ENCODE assay signal across 1 cellular context in genomic region chr1:156892190-156893047, GRCh38.
TF ChIP-seq lines count a peak whose summit lies in the region.

No MANE protein-coding gene starts in this region.

TF ChIP-seq in HEK293, 187 proteins besides CTCF, POLR2A, EP300 and RAD21 (continued from another document):
- TF ChIP-seq ZNF18 (tag by site-specific recombination; IDR thresholded peaks at IDR 0.05) (peak; percentile 70; the same call in 1 of the 2 replicates), ZFP37 (tag by site-specific recombination; IDR thresholded peaks at IDR 0.05) (no peak), PRDM2 (tag by site-specific recombination; IDR thresholded peaks at IDR 0.05; ENCODE audit: borderline replicate concordance) (no peak), ZNF514 (tag by site-specific recombination; IDR thresholded peaks at IDR 0.05) (no peak), ZNF510 (tag by site-specific recombination; IDR thresholded peaks at IDR 0.05; ENCODE audit: insufficient replicate concordance) (no peak), ZNF677 (tag by site-specific recombination; IDR thresholded peaks at IDR 0.05) (no peak), KLF1 (tag by site-specific recombination; IDR thresholded peaks at IDR 0.05) (peak; percentile 87), ZFHX2 (tag by site-specific recombination; conservative IDR thresholded peaks at IDR 0.05) (peak; percentile 94), SALL2 (tag by site-specific recombination; IDR thresholded peaks at IDR 0.05; ENCODE audit: borderline replicate concordance) (no peak), ZNF391 (tag by site-specific recombination; IDR thresholded peaks at IDR 0.05; ENCODE audit: borderline replicate concordance, low read depth) (peak; percentile 23; the same call in 1 of the 2 replicates), SCRT1 (tag by site-specific recombination; IDR thresholded peaks at IDR 0.05; ENCODE audit: borderline replicate concordance) (no peak), ZNF660 (tag by site-specific recombination; IDR thresholded peaks at IDR 0.05) (no peak; the same call in none of the 2 replicates), OVOL3 (tag by site-specific recombination; IDR thresholded peaks at IDR 0.05) (no peak), ZBTB49 (tag by site-specific recombination; IDR thresholded peaks at IDR 0.05; ENCODE audit: low read depth) (no peak), KLF8 (tag by site-specific recombination; IDR thresholded peaks at IDR 0.05) (peak; percentile 97), ZNF529 (tag by site-specific recombination; IDR thresholded peaks at IDR 0.05; ENCODE audit: insufficient replicate concordance) (no peak), ZFP3 (tag by site-specific recombination; IDR thresholded peaks at IDR 0.05; ENCODE audit: low read depth) (no peak), INSM2 (tag by site-specific recombination; IDR thresholded peaks at IDR 0.05) (no peak), ZNF596 (tag by site-specific recombination; IDR thresholded peaks at IDR 0.05) (no peak), ZNF274 (IDR thresholded peaks at IDR 0.05; ENCODE audit: low read length) (no peak), ZNF274 (tag by site-specific recombination; IDR thresholded peaks at IDR 0.05; ENCODE audit: borderline replicate concordance) (no peak), ZNF830 (tag by site-specific recombination; IDR thresholded peaks at IDR 0.05; ENCODE audit: low read depth) (no peak), ZFP41 (tag by site-specific recombination; IDR thresholded peaks at IDR 0.05; ENCODE audit: borderline replicate concordance) (no peak), ZNF521 (tag by site-specific recombination; IDR thresholded peaks at IDR 0.05) (no peak), ZNF530 (tag by site-specific recombination; IDR thresholded peaks at IDR 0.05; ENCODE audit: low read depth) (no peak), ZNF792 (tag by site-specific recombination; IDR thresholded peaks at IDR 0.05) (no peak), ELK4 (IDR thresholded peaks at IDR 0.05; ENCODE audit: borderline replicate concordance, low read depth, low read length) (no peak), ZNF692 (tag by site-specific recombination; IDR thresholded peaks at IDR 0.05) (peak; percentile 47), ZNF639 (tag by site-specific recombination; IDR thresholded peaks at IDR 0.05) (peak; percentile 56; the same call in 1 of the 2 replicates), ZNF76 (tag by site-specific recombination; IDR thresholded peaks at IDR 0.05; ENCODE audit: borderline replicate concordance, low read depth) (peak; percentile 70), ZXDB (tag by site-specific recombination; IDR thresholded peaks at IDR 0.05) (no peak), ZFP69B (tag by site-specific recombination; IDR thresholded peaks at IDR 0.05) (no peak), ZBTB17 (tag by site-specific recombination; IDR thresholded peaks at IDR 0.05) (peak; percentile 52; the same call in 1 of the 2 replicates)
